Comparison of ENCODE assay signal across 3 cellular contexts in genomic region chr6:31639043-31639442, GRCh38.
TF ChIP-seq lines count a peak whose summit lies in the region.

No MANE protein-coding gene starts in this region.

TF ChIP-seq in SK-N-SH, 30 proteins besides CTCF, POLR2A, EP300 and RAD21:
- TF ChIP-seq JUND (IDR thresholded peaks at IDR 0.05) (0 out of 2 replicates have a peak, but pooled peaks have one; percentile 9), USF2 (IDR thresholded peaks at IDR 0.05; ENCODE audit: borderline replicate concordance, low read depth, low read length) (no peak)

TF ChIP-seq in SK-N-SH treated with all-trans-retinoic acid at 6 μM for 48 hours, 23 proteins besides CTCF, POLR2A, EP300 and RAD21:
- TF ChIP-seq PATZ1 (CRISPR knock-in tag; IDR thresholded peaks at IDR 0.05; ENCODE audit: borderline replicate concordance) (no peak), GLIS3 (CRISPR knock-in tag; IDR thresholded peaks at IDR 0.05) (no peak), ESRRG (CRISPR knock-in tag; IDR thresholded peaks at IDR 0.05) (no peak), SNAI2 (CRISPR knock-in tag; IDR thresholded peaks at IDR 0.05) (no peak), ZFP3 (CRISPR knock-in tag; IDR thresholded peaks at IDR 0.05) (no peak), CSDC2 (CRISPR knock-in tag; IDR thresholded peaks at IDR 0.05) (no peak)

TF ChIP-seq in K562, 482 proteins besides CTCF, POLR2A, EP300 and RAD21:
- peak; percentile 36; the same call in 1 of the 2 replicates for TF ChIP-seq MYNN (IDR thresholded peaks at IDR 0.05)
- no peak for TF ChIP-seq MYNN (CRISPR knock-in tag; IDR thresholded peaks at IDR 0.05)
- TF ChIP-seq RBFOX2 (IDR thresholded peaks at IDR 0.05; ENCODE audit: low read depth, low read length): peak; percentile 38; the same call in 1 of the 2 replicates
- peak; percentile 67 for TF ChIP-seq ZNF740 (CRISPR knock-in tag; IDR thresholded peaks at IDR 0.05)
- no peak for TF ChIP-seq ZNF740 (tag; IDR thresholded peaks at IDR 0.05)
- no peak for TF ChIP-seq ILF3 (IDR thresholded peaks at IDR 0.05; ENCODE audit: borderline replicate concordance)
- TF ChIP-seq RNF219 (CRISPR knock-in tag; IDR thresholded peaks at IDR 0.05): no peak
- TF ChIP-seq HDAC6 (IDR thresholded peaks at IDR 0.05; ENCODE audit: low read depth, low read length): no peak
- no peak for TF ChIP-seq MIER1 (IDR thresholded peaks at IDR 0.05; ENCODE audit: low read depth)
TF ChIP-seq in K562: peak in this region for 3.
